8 cellular contexts compared by ENCODE assay signal in genomic region chr7:102390697-102391484, GRCh38. TPM values are rescaled to one million over a fixed set of nuclear protein-coding genes. Genes with fewer than 3 reads are reported as not detected.
A peak's percentile ranks its signal among the peaks of the same experiment; 100 is the strongest.
DNase-seq lines count a peak whose midpoint lies in the region; ATAC-seq and TF ChIP-seq lines count a peak whose summit lies in the region.

No MANE protein-coding gene starts in this region.

- no peak overlapping the region for H2BK12ac ChIP-seq in H9 (ENCODE audit: insufficient read length, low read depth, low read length)

- H3K9me3 Mint-ChIP-seq in CD4-positive, CD25-positive, alpha-beta regulatory T cell = no peaks in the 10 kb centered on the region
- H3K9me3 Mint-ChIP-seq in H9 = no peaks in the 10 kb centered on the region; a peak in 1 of 5 replicates

- H3K56ac ChIP-seq in H9 (ENCODE audit: insufficient read length, low read depth, low read length) = no peak overlapping the region

- no peaks in the 10 kb centered on the region for H4K20me1 ChIP-seq in H9 (ENCODE audit: control insufficient read depth, insufficient read depth, insufficient read length)

- H2AK5ac ChIP-seq in H9 (ENCODE audit: insufficient read length, low read length) = no peak overlapping the region

- H3K27me3 ChIP-seq in CD4-positive, CD25-positive, alpha-beta regulatory T cell (ENCODE audit: control insufficient read depth, insufficient read depth, low read length) = no peaks in the 10 kb centered on the region
- H3K27me3 ChIP-seq in H9 (ENCODE audit: insufficient read depth, low read length) = no peaks in the 10 kb centered on the region

- no peak overlapping the region for H2AFZ ChIP-seq in H9 (ENCODE audit: low read length)

- no peak overlapping the region for H3K4me3 Mint-ChIP-seq in CD4-positive, CD25-positive, alpha-beta regulatory T cell
- H3K4me3 Mint-ChIP-seq in H9 = no peak overlapping the region

- peaks cover 8% of the 10 kb centered on the region for H3K4me1 ChIP-seq in CD4-positive, CD25-positive, alpha-beta regulatory T cell (ENCODE audit: control insufficient read depth, insufficient read depth, low read length, poor library complexity, severe bottlenecking)
- H3K4me1 ChIP-seq in H9 (ENCODE audit: insufficient read depth, low read length) = no peaks in the 10 kb centered on the region

- no peaks in the 10 kb centered on the region for H3K9me3 ChIP-seq in CD4-positive, CD25-positive, alpha-beta regulatory T cell (ENCODE audit: control insufficient read depth in 2 of 2, low read length in 2 of 2)
- no peaks in the 10 kb centered on the region for H3K9me3 ChIP-seq in H9 (ENCODE audit: control insufficient read depth, low read depth, low read length)

- peak; percentile 95 for TF ChIP-seq CTCF in H9 (conservative IDR thresholded peaks at IDR 0.05)

- H3K4me1 Mint-ChIP-seq in CD4-positive, CD25-positive, alpha-beta regulatory T cell = peaks cover 5 to 8% (median 5%) of the 10 kb centered on the region in 4 donors
- peaks cover 4 to 5% of the 10 kb centered on the region in 2 experiments; a peak in 3 of 4 replicates for H3K4me1 Mint-ChIP-seq in H9

- H3K18ac ChIP-seq in H9 (ENCODE audit: insufficient read length, low read depth, low read length) = no peak overlapping the region

- DNase-seq in CD4-positive, CD25-positive, alpha-beta regulatory T cell = peak; percentile 57 to 62 (median 59)
- DNase-seq in H9 (peak; percentile 86), NCI-H69 (lab: John Stamatoyannopoulos, UW) (peak; percentile 86), ecto neural progenitor cell (ENCODE audit: low spot score) (peak; percentile 91), medulla oblongata (ENCODE audit: extremely low spot score) (peak; percentile 91)
- DNase-seq in activated CD4-positive, alpha-beta T cell treated with anti-CD3 and anti-CD28 coated beads, Interleukin-2, amount 50 U/mL, for 48 hours = peak; percentile 75 to 79
- peak; percentile 39 for DNase-seq in stimulated activated CD8-positive, alpha-beta memory T cell treated with anti-CD3 and anti-CD28 coated beads, Interleukin-12 subunit alpha, Interleukin-12 subunit beta, amount 100 ng/mL, for 4 hours (ENCODE audit: low read depth)

- no peak overlapping the region for H3K4me2 ChIP-seq in H9 (ENCODE audit: insufficient read depth, insufficient read length, low read length)

- H2BK15ac ChIP-seq in H9 (ENCODE audit: low read depth, low read length) = no peak overlapping the region

- H3K23me2 ChIP-seq in H9 (ENCODE audit: insufficient read length, low read depth, low read length, poor library complexity, severe bottlenecking) = peaks cover 4% of the 10 kb centered on the region

- H2BK5ac ChIP-seq in H9 (ENCODE audit: insufficient read length, low read length) = no peak overlapping the region

- no peak overlapping the region for H3K27ac ChIP-seq in CD4-positive, CD25-positive, alpha-beta regulatory T cell (ENCODE audit: insufficient read depth, low read length, poor library complexity, severe bottlenecking)
- H3K27ac ChIP-seq in H9 (ENCODE audit: insufficient read length, low read depth, low read length) = no peak overlapping the region

- no peak overlapping the region for H4K5ac ChIP-seq in H9 (ENCODE audit: insufficient read length, low read depth, low read length)

- H3K9ac ChIP-seq in H9 (ENCODE audit: extremely low read depth, insufficient read length, low read length) = no peak overlapping the region

- H3K36me3 ChIP-seq in CD4-positive, CD25-positive, alpha-beta regulatory T cell (ENCODE audit: control insufficient read depth, insufficient read depth, low read length) = peaks cover 7% of the 10 kb centered on the region

- no peak overlapping the region for H3K27ac Mint-ChIP-seq in CD4-positive, CD25-positive, alpha-beta regulatory T cell
- no peak overlapping the region for H3K27ac Mint-ChIP-seq in H9

- no peak overlapping the region for H3K14ac ChIP-seq in H9 (ENCODE audit: insufficient read depth, low read length)

- no peaks in the 10 kb centered on the region for H3K79me2 ChIP-seq in H9 (ENCODE audit: insufficient read depth, low read length)

- peak; percentile 59 to 62 for ATAC-seq in CD4-positive, CD25-positive, alpha-beta regulatory T cell (ENCODE audit: low read depth in 2 of 2)
- no peak for ATAC-seq in HG02884 (IDR thresholded peaks at IDR 0.05; ENCODE audit: unreplicated experiment)

- H3K4ac ChIP-seq in H9 (ENCODE audit: low read depth, low read length) = no peak overlapping the region

- H3K36me3 Mint-ChIP-seq in CD4-positive, CD25-positive, alpha-beta regulatory T cell = peaks cover 9% of the 10 kb centered on the region
- peaks cover 10 to 34% (median 17%) of the 10 kb centered on the region in 3 experiments; a peak in 6 of 7 replicates for H3K36me3 Mint-ChIP-seq in H9 (ENCODE audit: insufficient read depth in 1 of 3, low read depth in 3 of 3)

- H3K79me1 ChIP-seq in H9 (ENCODE audit: insufficient read depth, low read depth, low read length, poor library complexity, severe bottlenecking) = no peaks in the 10 kb centered on the region

- H4K8ac ChIP-seq in H9 (replicated peaks; ENCODE audit: insufficient read length, low read depth, low read length) = no peak overlapping the region

- no peak overlapping the region for H2BK20ac ChIP-seq in H9 (ENCODE audit: low read depth, low read length, poor library complexity, severe bottlenecking)

- H2BK120ac ChIP-seq in H9 (ENCODE audit: low read depth, low read length, poor library complexity, severe bottlenecking) = no peak overlapping the region

- no peak overlapping the region for H4K91ac ChIP-seq in H9 (ENCODE audit: insufficient read length, low read depth, low read length)

- WGBS in H9 (ENCODE audit: extremely low coverage, insufficient read length, low lambda C conversion rate) = no CpG with 5 or more reads among the region's 12 CpGs

- no peak overlapping the region for H3K4me3 ChIP-seq in CD4-positive, CD25-positive, alpha-beta regulatory T cell (ENCODE audit: low read depth, low read length)

- H3T11ph ChIP-seq in H9 (ENCODE audit: low read length) = no peak overlapping the region

- H3K27me3 Mint-ChIP-seq in CD4-positive, CD25-positive, alpha-beta regulatory T cell = no peaks in the 10 kb centered on the region
- no peaks in the 10 kb centered on the region for H3K27me3 Mint-ChIP-seq in H9 (ENCODE audit: low read depth)

- H3K23ac ChIP-seq in H9 (ENCODE audit: insufficient read length, low read depth, low read length) = no peak overlapping the region

RNA-seq across cellular contexts. Expression of gene PRKRIP1, which starts 5.3 kb away (rescaled TPM):
- total RNA-seq in CD4-positive, CD25-positive, alpha-beta regulatory T cell = 47.7 TPM
- 10 to 100 TPM; 12.3 to 15.5 (median 14.8) TPM for polyA plus RNA-seq in CD4-positive, CD25-positive, alpha-beta regulatory T cell
- total RNA-seq in H9 (2021) = 36.0 and 38.8 TPM in 2 replicates

RNA-seq across cellular contexts. Expression of gene SPDYE6, which starts 34.6 kb away (rescaled TPM):
- total RNA-seq in CD4-positive, CD25-positive, alpha-beta regulatory T cell = not detected
- polyA plus RNA-seq in CD4-positive, CD25-positive, alpha-beta regulatory T cell = under 1 TPM in 2 of 4 donors, not detected in 2; 0.16 to 0.22 TPM
- total RNA-seq in H9 (2021) = not detected in 2 replicates

RNA-seq across cellular contexts. Expression of gene ORAI2, which starts 42.5 kb away (rescaled TPM):
- 14.6 TPM for total RNA-seq in CD4-positive, CD25-positive, alpha-beta regulatory T cell
- 10 to 100 TPM; 15.8 to 26.6 (median 17.7) TPM for polyA plus RNA-seq in CD4-positive, CD25-positive, alpha-beta regulatory T cell
- 26.6 and 26.7 TPM in 2 replicates for total RNA-seq in H9 (2021)

Comparison
In these comparisons a context has a peak if more than half of its experiments do, and no peak if none do; other contexts are left out.
1. DNase-seq: peak in every context shown above with its lines; median percentile 91 in ecto neural progenitor cell; 91 in medulla oblongata; 86 in H9; 86 in NCI-H69; 77 in activated CD4-positive, alpha-beta T cell treated with anti-CD3 and anti-CD28 coated beads, Interleukin-2, amount 50 U/mL, for 48 hours; 59 in CD4-positive, CD25-positive, alpha-beta regulatory T cell; 39 in stimulated activated CD8-positive, alpha-beta memory T cell treated with anti-CD3 and anti-CD28 coated beads, Interleukin-12 subunit alpha, Interleukin-12 subunit beta, amount 100 ng/mL, for 4 hours.